In the genomic region with DNA sequence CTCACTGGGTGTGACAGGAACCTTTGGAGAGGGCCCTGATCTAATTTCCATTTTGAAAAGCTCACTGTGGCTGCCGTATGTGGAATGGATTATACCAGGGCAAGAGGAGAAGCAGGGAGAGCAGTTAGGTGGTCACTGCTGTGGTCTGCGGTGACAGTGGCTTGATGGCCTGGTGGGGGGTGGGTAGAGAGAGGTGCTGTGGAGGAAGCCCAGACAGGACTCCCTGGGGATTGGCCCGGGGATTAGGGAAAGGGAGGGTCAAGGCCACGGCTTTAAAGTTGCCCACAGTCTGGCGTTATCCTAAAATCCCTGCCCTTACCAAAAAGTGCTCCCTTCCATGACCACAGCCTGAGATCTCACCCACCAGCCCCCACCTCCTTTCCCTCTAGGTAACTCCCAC, we compare ENCODE assay signal across 1 cellular context.
TF ChIP-seq lines count a peak whose summit lies in the region.

No MANE protein-coding gene starts in this region.

TF ChIP-seq in HCT116, 20 proteins besides CTCF, POLR2A, EP300 and RAD21 (continued from another document):
- TF ChIP-seq ZNF274 (IDR thresholded peaks at IDR 0.05; ENCODE audit: low read depth, low read length) (no peak), EGR1 (IDR thresholded peaks at IDR 0.05; ENCODE audit: low read depth) (no peak), ZFX (IDR thresholded peaks at IDR 0.05) (no peak), YY1 (IDR thresholded peaks at IDR 0.05; ENCODE audit: extremely low read depth, insufficient replicate concordance, low read depth, low read length) (no peak), ATF3 (IDR thresholded peaks at IDR 0.05) (no peak)
